ENCODE assay signal across 1 cellular context in the genomic region with DNA sequence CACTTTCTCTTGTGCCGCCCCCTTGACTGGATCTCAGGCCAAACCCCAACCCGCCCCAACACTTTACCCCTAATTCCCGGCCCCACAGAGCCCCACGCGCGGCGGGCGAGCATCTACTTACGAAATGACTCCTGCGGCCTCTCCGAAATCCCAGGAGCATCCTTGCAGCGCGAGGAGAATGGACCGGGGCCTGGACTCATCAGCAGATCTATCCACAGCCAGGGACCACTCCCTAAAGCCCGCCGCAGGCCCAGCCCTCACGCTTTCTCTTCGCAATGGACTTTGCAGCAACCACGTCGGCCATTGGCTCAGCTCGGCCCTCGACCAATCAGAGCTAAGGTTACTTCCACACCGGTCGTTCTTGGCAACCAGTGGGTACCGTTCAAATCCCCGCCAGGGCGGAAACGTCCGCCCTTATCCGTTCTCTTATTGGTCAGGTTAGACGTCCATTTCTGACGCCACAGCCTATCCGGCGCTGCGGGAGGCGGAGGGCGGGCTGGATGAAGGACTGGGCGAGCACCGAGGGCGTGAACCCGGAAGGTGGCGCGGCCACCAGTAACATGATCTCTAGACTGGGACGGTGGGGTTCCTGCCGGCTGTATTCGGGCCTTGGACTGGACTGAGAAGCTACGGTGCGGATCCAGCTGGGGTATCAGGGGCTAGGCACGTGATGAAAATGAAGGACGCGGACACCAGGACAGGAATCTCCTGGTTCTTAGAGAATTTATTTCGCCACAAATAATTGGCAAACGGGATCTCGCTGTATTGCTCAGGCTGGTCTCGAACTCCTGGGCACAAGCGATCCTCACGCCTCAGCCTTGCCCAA.
A peak's percentile ranks its signal among the peaks of the same experiment; 100 is the strongest.
TF ChIP-seq lines count a peak whose summit lies in the region.

Gene CEP89 (minus strand): TSS at position 244 of the 826 bp plus-strand sequence. CDS start 84 bp downstream, at position 160.
A gene with protein sequence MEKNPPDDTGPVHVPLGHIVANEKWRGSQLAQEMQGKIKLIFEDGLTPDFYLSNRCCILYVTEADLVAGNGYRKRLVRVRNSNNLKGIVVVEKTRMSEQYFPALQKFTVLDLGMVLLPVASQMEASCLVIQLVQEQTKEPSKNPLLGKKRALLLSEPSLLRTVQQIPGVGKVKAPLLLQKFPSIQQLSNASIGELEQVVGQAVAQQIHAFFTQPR (plus strand): TSS at position 528 of the 826 bp plus-strand sequence. CDS start 955 bp downstream, outside the sequence.

TF ChIP-seq in HEK293, 187 proteins besides CTCF, POLR2A, EP300 and RAD21 (continued from another document and continues in another):
- TF ChIP-seq, protein P1, sequence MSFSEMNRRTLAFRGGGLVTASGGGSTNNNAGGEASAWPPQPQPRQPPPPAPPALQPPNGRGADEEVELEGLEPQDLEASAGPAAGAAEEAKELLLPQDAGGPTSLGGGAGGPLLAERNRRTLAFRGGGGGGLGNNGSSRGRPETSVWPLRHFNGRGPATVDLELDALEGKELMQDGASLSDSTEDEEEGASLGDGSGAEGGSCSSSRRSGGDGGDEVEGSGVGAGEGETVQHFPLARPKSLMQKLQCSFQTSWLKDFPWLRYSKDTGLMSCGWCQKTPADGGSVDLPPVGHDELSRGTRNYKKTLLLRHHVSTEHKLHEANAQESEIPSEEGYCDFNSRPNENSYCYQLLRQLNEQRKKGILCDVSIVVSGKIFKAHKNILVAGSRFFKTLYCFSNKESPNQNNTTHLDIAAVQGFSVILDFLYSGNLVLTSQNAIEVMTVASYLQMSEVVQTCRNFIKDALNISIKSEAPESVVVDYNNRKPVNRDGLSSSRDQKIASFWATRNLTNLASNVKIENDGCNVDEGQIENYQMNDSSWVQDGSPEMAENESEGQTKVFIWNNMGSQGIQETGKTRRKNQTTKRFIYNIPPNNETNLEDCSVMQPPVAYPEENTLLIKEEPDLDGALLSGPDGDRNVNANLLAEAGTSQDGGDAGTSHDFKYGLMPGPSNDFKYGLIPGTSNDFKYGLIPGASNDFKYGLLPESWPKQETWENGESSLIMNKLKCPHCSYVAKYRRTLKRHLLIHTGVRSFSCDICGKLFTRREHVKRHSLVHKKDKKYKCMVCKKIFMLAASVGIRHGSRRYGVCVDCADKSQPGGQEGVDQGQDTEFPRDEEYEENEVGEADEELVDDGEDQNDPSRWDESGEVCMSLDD (tag by site-specific recombination; IDR thresholded peaks at IDR 0.05): peak; percentile 69
- TF ChIP-seq ZNF624 (tag by site-specific recombination; IDR thresholded peaks at IDR 0.05) (no peak), RBAK (tag by site-specific recombination; IDR thresholded peaks at IDR 0.05) (no peak; the same call in 1 of the 2 replicates), ZNF692 (tag by site-specific recombination; IDR thresholded peaks at IDR 0.05) (peak; percentile 77), ZNF623 (tag by site-specific recombination; IDR thresholded peaks at IDR 0.05) (peak; percentile 40), ZNF664 (tag by site-specific recombination; IDR thresholded peaks at IDR 0.05) (peak; percentile 7; the same call in 1 of the 2 replicates), ZNF23 (tag by site-specific recombination; IDR thresholded peaks at IDR 0.05; ENCODE audit: borderline replicate concordance) (no peak), ZNF37A (tag by site-specific recombination; IDR thresholded peaks at IDR 0.05) (no peak), SCRT2 (tag by site-specific recombination; IDR thresholded peaks at IDR 0.05) (peak; percentile 39), TSHZ1 (tag by site-specific recombination; IDR thresholded peaks at IDR 0.05; ENCODE audit: borderline replicate concordance) (no peak), ZNF596 (tag by site-specific recombination; IDR thresholded peaks at IDR 0.05) (no peak), ZNF114 (tag by site-specific recombination; IDR thresholded peaks at IDR 0.05) (no peak), ZNF529 (tag by site-specific recombination; IDR thresholded peaks at IDR 0.05; ENCODE audit: insufficient replicate concordance) (no peak), OVOL3 (tag by site-specific recombination; IDR thresholded peaks at IDR 0.05) (peak; percentile 59; the same call in 1 of the 2 replicates), ZNF473 (tag by site-specific recombination; IDR thresholded peaks at IDR 0.05) (no peak), ZBTB49 (tag by site-specific recombination; IDR thresholded peaks at IDR 0.05; ENCODE audit: low read depth) (no peak), ZNF324 (tag by site-specific recombination; IDR thresholded peaks at IDR 0.05) (peak; percentile 96), ZNF157 (tag by site-specific recombination; IDR thresholded peaks at IDR 0.05) (no peak), ZNF175 (tag by site-specific recombination; IDR thresholded peaks at IDR 0.05) (no peak), ZNF266 (tag by site-specific recombination; IDR thresholded peaks at IDR 0.05; ENCODE audit: low read depth) (no peak), ZIC2 (tag by site-specific recombination; IDR thresholded peaks at IDR 0.05) (peak; percentile 82), ZBTB20 (tag by site-specific recombination; IDR thresholded peaks at IDR 0.05) (peak; percentile 100), ZBTB17 (tag by site-specific recombination; IDR thresholded peaks at IDR 0.05) (peak; percentile 99), ZNF335 (tag by site-specific recombination; conservative IDR thresholded peaks at IDR 0.05) (peak; percentile 85), ZNF544 (tag by site-specific recombination; IDR thresholded peaks at IDR 0.05) (no peak), ZNF670 (tag by site-specific recombination; IDR thresholded peaks at IDR 0.05; ENCODE audit: low read depth) (no peak), ZNF2 (tag by site-specific recombination; IDR thresholded peaks at IDR 0.05) (peak; percentile 95), ZNF391 (tag by site-specific recombination; IDR thresholded peaks at IDR 0.05; ENCODE audit: borderline replicate concordance, low read depth) (0 out of 2 replicates have a peak, but pooled peaks have one; percentile 56), ZNF843 (tag by site-specific recombination; IDR thresholded peaks at IDR 0.05) (peak; percentile 65), ZFP3 (tag by site-specific recombination; IDR thresholded peaks at IDR 0.05; ENCODE audit: low read depth) (peak; percentile 100), ZNF76 (tag by site-specific recombination; IDR thresholded peaks at IDR 0.05; ENCODE audit: borderline replicate concordance, low read depth) (peak; percentile 95), ZNF416 (tag by site-specific recombination; IDR thresholded peaks at IDR 0.05) (0 out of 2 replicates have a peak, but pooled peaks have one; percentile 65), YY1 (tag by site-specific recombination; IDR thresholded peaks at IDR 0.05) (peak; percentile 50), ZNF214 (tag by site-specific recombination; IDR thresholded peaks at IDR 0.05; ENCODE audit: borderline replicate concordance) (no peak), INSM2 (tag by site-specific recombination; IDR thresholded peaks at IDR 0.05) (peak; percentile 78), ZNF155 (tag by site-specific recombination; IDR thresholded peaks at IDR 0.05) (no peak), ZNF501 (tag by site-specific recombination; IDR thresholded peaks at IDR 0.05) (no peak; the same call in 1 of the 2 replicates), ZNF292 (tag by site-specific recombination; IDR thresholded peaks at IDR 0.05; ENCODE audit: borderline replicate concordance, low read depth) (no peak), ZNF132 (tag by site-specific recombination; IDR thresholded peaks at IDR 0.05; ENCODE audit: borderline replicate concordance) (no peak)
- TF ChIP-seq, protein P2, sequence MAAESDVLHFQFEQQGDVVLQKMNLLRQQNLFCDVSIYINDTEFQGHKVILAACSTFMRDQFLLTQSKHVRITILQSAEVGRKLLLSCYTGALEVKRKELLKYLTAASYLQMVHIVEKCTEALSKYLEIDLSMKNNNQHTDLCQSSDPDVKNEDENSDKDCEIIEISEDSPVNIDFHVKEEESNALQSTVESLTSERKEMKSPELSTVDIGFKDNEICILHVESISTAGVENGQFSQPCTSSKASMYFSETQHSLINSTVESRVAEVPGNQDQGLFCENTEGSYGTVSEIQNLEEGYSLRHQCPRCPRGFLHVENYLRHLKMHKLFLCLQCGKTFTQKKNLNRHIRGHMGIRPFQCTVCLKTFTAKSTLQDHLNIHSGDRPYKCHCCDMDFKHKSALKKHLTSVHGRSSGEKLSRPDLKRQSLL (tag by site-specific recombination; IDR thresholded peaks at IDR 0.05): peak; percentile 29; the same call in 1 of the 2 replicates
- TF ChIP-seq, protein P3, sequence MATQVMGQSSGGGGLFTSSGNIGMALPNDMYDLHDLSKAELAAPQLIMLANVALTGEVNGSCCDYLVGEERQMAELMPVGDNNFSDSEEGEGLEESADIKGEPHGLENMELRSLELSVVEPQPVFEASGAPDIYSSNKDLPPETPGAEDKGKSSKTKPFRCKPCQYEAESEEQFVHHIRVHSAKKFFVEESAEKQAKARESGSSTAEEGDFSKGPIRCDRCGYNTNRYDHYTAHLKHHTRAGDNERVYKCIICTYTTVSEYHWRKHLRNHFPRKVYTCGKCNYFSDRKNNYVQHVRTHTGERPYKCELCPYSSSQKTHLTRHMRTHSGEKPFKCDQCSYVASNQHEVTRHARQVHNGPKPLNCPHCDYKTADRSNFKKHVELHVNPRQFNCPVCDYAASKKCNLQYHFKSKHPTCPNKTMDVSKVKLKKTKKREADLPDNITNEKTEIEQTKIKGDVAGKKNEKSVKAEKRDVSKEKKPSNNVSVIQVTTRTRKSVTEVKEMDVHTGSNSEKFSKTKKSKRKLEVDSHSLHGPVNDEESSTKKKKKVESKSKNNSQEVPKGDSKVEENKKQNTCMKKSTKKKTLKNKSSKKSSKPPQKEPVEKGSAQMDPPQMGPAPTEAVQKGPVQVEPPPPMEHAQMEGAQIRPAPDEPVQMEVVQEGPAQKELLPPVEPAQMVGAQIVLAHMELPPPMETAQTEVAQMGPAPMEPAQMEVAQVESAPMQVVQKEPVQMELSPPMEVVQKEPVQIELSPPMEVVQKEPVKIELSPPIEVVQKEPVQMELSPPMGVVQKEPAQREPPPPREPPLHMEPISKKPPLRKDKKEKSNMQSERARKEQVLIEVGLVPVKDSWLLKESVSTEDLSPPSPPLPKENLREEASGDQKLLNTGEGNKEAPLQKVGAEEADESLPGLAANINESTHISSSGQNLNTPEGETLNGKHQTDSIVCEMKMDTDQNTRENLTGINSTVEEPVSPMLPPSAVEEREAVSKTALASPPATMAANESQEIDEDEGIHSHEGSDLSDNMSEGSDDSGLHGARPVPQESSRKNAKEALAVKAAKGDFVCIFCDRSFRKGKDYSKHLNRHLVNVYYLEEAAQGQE (tag by site-specific recombination; IDR thresholded peaks at IDR 0.05): peak; percentile 60; the same call in 1 of the 2 replicates
